Comparison of ENCODE assay signal across 1 cellular context in genomic region chr20:5590899-5591298, GRCh38.
TF ChIP-seq lines count a peak whose summit lies in the region.

No MANE protein-coding gene starts in this region.

TF ChIP-seq in GM12878, 131 proteins besides CTCF, POLR2A, EP300 and RAD21:
- no peak for TF ChIP-seq HDAC6 (IDR thresholded peaks at IDR 0.05; ENCODE audit: unreplicated experiment)
- TF ChIP-seq ZNF207 (IDR thresholded peaks at IDR 0.05; ENCODE audit: borderline replicate concordance): no peak
- TF ChIP-seq, protein P1, sequence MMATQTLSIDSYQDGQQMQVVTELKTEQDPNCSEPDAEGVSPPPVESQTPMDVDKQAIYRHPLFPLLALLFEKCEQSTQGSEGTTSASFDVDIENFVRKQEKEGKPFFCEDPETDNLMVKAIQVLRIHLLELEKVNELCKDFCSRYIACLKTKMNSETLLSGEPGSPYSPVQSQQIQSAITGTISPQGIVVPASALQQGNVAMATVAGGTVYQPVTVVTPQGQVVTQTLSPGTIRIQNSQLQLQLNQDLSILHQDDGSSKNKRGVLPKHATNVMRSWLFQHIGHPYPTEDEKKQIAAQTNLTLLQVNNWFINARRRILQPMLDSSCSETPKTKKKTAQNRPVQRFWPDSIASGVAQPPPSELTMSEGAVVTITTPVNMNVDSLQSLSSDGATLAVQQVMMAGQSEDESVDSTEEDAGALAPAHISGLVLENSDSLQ (IDR thresholded peaks at IDR 0.05): no peak
- no peak for TF ChIP-seq LARP7 (IDR thresholded peaks at IDR 0.05)
- no peak for TF ChIP-seq PAX8 (IDR thresholded peaks at IDR 0.05)
- no peak for TF ChIP-seq BCL11A (IDR thresholded peaks at IDR 0.05; ENCODE audit: low read depth, low read length)
- TF ChIP-seq IRF5 (IDR thresholded peaks at IDR 0.05; ENCODE audit: borderline replicate concordance): no peak
- no peak for TF ChIP-seq NKRF (conservative IDR thresholded peaks at IDR 0.05)
- TF ChIP-seq GATAD2B (conservative IDR thresholded peaks at IDR 0.05; ENCODE audit: low read depth): no peak
- TF ChIP-seq, protein P2, sequence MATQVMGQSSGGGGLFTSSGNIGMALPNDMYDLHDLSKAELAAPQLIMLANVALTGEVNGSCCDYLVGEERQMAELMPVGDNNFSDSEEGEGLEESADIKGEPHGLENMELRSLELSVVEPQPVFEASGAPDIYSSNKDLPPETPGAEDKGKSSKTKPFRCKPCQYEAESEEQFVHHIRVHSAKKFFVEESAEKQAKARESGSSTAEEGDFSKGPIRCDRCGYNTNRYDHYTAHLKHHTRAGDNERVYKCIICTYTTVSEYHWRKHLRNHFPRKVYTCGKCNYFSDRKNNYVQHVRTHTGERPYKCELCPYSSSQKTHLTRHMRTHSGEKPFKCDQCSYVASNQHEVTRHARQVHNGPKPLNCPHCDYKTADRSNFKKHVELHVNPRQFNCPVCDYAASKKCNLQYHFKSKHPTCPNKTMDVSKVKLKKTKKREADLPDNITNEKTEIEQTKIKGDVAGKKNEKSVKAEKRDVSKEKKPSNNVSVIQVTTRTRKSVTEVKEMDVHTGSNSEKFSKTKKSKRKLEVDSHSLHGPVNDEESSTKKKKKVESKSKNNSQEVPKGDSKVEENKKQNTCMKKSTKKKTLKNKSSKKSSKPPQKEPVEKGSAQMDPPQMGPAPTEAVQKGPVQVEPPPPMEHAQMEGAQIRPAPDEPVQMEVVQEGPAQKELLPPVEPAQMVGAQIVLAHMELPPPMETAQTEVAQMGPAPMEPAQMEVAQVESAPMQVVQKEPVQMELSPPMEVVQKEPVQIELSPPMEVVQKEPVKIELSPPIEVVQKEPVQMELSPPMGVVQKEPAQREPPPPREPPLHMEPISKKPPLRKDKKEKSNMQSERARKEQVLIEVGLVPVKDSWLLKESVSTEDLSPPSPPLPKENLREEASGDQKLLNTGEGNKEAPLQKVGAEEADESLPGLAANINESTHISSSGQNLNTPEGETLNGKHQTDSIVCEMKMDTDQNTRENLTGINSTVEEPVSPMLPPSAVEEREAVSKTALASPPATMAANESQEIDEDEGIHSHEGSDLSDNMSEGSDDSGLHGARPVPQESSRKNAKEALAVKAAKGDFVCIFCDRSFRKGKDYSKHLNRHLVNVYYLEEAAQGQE (IDR thresholded peaks at IDR 0.05; ENCODE audit: low read depth, low read length): no peak
- no peak for TF ChIP-seq E2F4 (IDR thresholded peaks at IDR 0.05; ENCODE audit: low read depth, low read length)
- TF ChIP-seq NFXL1 (IDR thresholded peaks at IDR 0.05; ENCODE audit: borderline replicate concordance): no peak
